Comparison of ENCODE assay signal across 30 cellular contexts in the genomic region with DNA sequence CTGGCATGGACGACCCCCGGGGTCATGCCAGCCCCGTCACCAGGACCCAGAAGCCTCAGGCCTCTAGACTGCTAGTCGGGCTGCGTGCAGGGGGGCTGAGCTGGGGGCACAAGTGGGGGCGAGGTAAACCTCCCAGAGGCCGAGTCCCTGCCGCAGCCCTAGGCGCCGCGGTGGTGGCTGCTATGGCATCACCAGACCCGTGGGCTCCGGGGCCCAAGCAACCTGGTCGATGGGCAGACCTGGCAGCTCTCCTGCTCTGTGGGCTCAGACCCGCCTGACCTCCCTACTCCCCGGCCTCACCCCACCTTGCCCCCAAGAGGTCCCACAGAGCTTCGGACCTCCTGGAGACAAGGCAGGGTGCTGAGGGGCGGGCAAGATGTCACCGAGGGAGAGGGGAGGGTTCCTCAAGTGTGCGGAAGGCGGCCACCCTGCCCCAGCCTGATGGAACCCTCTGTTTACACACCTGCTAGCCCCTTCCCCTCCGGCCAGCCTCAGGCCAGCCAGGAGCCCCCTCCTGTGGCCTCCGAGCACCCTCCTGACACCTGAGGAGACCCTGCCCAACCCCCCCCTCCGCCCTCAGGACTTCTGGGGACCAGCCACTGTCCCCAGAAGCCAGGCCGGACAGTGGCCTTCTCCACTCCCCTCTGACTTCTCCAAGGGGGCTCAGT. TPM values are rescaled to one million over a fixed set of nuclear protein-coding genes. Genes with fewer than 3 reads are reported as not detected.
"Had no signal": no experiment of that assay in that cellular context is flagged by ENCODE, and none has a peak within 500 bp of the region (broad histone marks: within the 10 kb centered on the region; RNA-seq: fewer than 3 reads in every experiment).

No MANE protein-coding gene starts in this region.

- H3K4me3 ChIP-seq: MG63 had no signal

- DNase-seq: activated CD4-positive, alpha-beta memory T cell treated with anti-CD3 and anti-CD28 coated beads for 36 hours; activated CD4-positive, alpha-beta T cell treated with anti-CD3 and anti-CD28 coated beads, Interleukin-2, amount 10 ng/mL, durations not matched to agents 7 days and 5 days; activated CD4-positive, CD25-positive, alpha-beta regulatory T cell; activated gamma-delta T cell; activated naive CD4-positive, alpha-beta T cell treated with anti-CD3 and anti-CD28 coated beads for 36 hours; activated T-cell treated with anti-CD3 and anti-CD28 coated beads for 4 hours; activated T-cell treated with anti-CD3 and anti-CD28 coated beads, Interleukin-2, amount 50 U/mL, for 48 hours; amygdala; MG63; MV-4-11; NCI-H1092 treated with DMSO at 0.1 percent for 48 hours; NCI-H1417 treated with DMSO at 0.1 percent for 48 hours; NCI-H1694; NCI-H2029; NCI-H2107; NCI-H2171 treated with DMSO at 0.1 percent for 48 hours; NCI-H226; NCI-H69; NK-92 treated with Interleukin-12 subunit alpha and Interleukin-12 subunit beta, amount 100 ng/mL, for 24 hours; SIG-M5; T-cell had no signal

- H3K36me3 Mint-ChIP-seq: activated CD4-positive, alpha-beta memory T cell treated with anti-CD3 and anti-CD28 coated beads for 36 hours; activated naive CD8-positive, alpha-beta T cell; T-cell had no signal

- H3K36me3 ChIP-seq: MG63 had no signal

- H3K4me3 Mint-ChIP-seq: activated CD4-positive, alpha-beta memory T cell treated with anti-CD3 and anti-CD28 coated beads for 36 hours; activated CD4-positive, alpha-beta T cell treated with anti-CD3 and anti-CD28 coated beads, Interleukin-2, amount 10 ng/mL, durations not matched to agents 7 days and 5 days; activated naive CD4-positive, alpha-beta T cell treated with anti-CD3 and anti-CD28 coated beads for 36 hours; activated naive CD8-positive, alpha-beta T cell; activated T-helper 17 cell treated with anti-CD3 and anti-CD28 coated beads, Interleukin-2, amount 50 U/mL, for 72 hours; brain; T-cell had no signal

- ATAC-seq: activated T-helper 17 cell treated with anti-CD3 and anti-CD28 coated beads, Interleukin-2, amount 50 U/mL, for 72 hours; T-cell had no signal

- H3K9me3 ChIP-seq: MG63 had no signal

- H3K4me2 ChIP-seq: KMS-11 had no signal

- H3K4me1 Mint-ChIP-seq: activated CD4-positive, alpha-beta T cell treated with anti-CD3 and anti-CD28 coated beads, Interleukin-2, amount 10 ng/mL, durations not matched to agents 7 days and 5 days; brain had no signal

- H3K27ac Mint-ChIP-seq: activated CD4-positive, alpha-beta memory T cell treated with anti-CD3 and anti-CD28 coated beads for 36 hours; activated CD4-positive, alpha-beta T cell treated with anti-CD3 and anti-CD28 coated beads, Interleukin-2, amount 10 ng/mL, durations not matched to agents 7 days and 5 days; activated naive CD4-positive, alpha-beta T cell treated with anti-CD3 and anti-CD28 coated beads for 36 hours; activated naive CD8-positive, alpha-beta T cell; activated T-helper 17 cell treated with anti-CD3 and anti-CD28 coated beads, Interleukin-2, amount 50 U/mL, for 72 hours; brain; T-cell had no signal

- H3K27ac ChIP-seq: KMS-11, VCaP had no signal

- H3K9me3 Mint-ChIP-seq: activated CD4-positive, alpha-beta memory T cell treated with anti-CD3 and anti-CD28 coated beads for 36 hours; activated CD4-positive, alpha-beta T cell treated with anti-CD3 and anti-CD28 coated beads, Interleukin-2, amount 10 ng/mL, durations not matched to agents 7 days and 5 days; T-cell had no signal

- H3K27me3 ChIP-seq: MG63 had no signal

RNA-seq across cellular contexts. Expression of gene IGF2, which starts 9.4 kb away (rescaled TPM):
- total RNA-seq: T-helper 2 cell treated with Interferon-gamma antibody and Interleukin-4, amounts not matched to agents 100 ng/mL and 5 ng/mL, for 36 hours had no signal

RNA-seq across cellular contexts. Expression of gene INS, which starts 31.2 kb away (rescaled TPM):
- total RNA-seq: activated CD4-positive, alpha-beta memory T cell treated with anti-CD3 and anti-CD28 coated beads for 36 hours; activated CD4-positive, alpha-beta T cell treated with anti-CD3 and anti-CD28 coated beads, Interleukin-2, amount 10 ng/mL, durations not matched to agents 7 days and 5 days; activated CD8-positive, alpha-beta memory T cell treated with anti-CD3 and anti-CD28 coated beads for 36 hours; activated naive CD4-positive, alpha-beta T cell treated with anti-CD3 and anti-CD28 coated beads for 36 hours; activated T-helper 17 cell treated with anti-CD3 and anti-CD28 coated beads, Interleukin-2, amount 50 U/mL, for 72 hours; astrocyte; NCI-H460; T-helper 2 cell treated with Interferon-gamma antibody and Interleukin-4, amounts not matched to agents 100 ng/mL and 5 ng/mL, for 36 hours had no signal

RNA-seq across cellular contexts. Expression of gene TH, which starts 41.8 kb away (rescaled TPM):
- total RNA-seq: activated CD4-positive, alpha-beta memory T cell treated with anti-CD3 and anti-CD28 coated beads for 36 hours; activated CD4-positive, alpha-beta T cell treated with anti-CD3 and anti-CD28 coated beads, Interleukin-2, amount 10 ng/mL, durations not matched to agents 7 days and 5 days; activated CD8-positive, alpha-beta memory T cell treated with anti-CD3 and anti-CD28 coated beads for 36 hours; activated naive CD4-positive, alpha-beta T cell treated with anti-CD3 and anti-CD28 coated beads for 36 hours; activated T-helper 17 cell treated with anti-CD3 and anti-CD28 coated beads, Interleukin-2, amount 50 U/mL, for 72 hours; astrocyte; NCI-H460; T-cell; T-helper 2 cell treated with Interferon-gamma antibody and Interleukin-4, amounts not matched to agents 100 ng/mL and 5 ng/mL, for 36 hours had no signal
